ENCODE assay signal across 8 cellular contexts in the genomic region with DNA sequence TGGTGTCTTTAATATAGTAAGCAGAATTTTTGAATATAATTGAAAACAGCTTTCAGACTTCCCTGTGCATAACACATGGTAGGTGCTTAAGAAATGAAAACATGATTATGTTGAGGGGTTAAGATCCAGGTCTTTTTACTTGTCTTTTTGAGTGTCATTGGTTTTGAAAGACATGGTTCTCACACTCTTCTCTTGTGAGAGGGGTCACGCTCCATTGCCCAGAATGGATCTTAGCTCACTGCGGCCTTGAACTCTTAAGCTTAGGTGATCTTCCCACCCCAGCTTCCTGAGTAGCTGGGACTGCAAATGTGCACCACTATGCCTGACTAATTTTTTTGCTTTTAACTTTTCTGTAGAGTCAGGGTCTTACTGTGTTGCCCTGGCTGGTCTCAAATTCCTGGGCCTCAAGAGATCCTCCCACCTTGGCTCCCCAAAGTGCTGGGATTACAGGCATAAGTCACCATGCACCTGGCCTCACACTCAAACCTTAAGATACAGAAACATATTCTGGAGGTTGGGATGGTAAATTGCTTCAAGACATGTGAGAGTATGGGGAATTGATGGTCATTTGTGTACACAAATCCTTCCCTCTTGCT. TPM values are rescaled to one million over a fixed set of nuclear protein-coding genes. Genes with fewer than 3 reads are reported as not detected.
DNase-seq lines count a peak whose midpoint lies in the region; ATAC-seq and TF ChIP-seq lines count a peak whose summit lies in the region.

No MANE protein-coding gene starts in this region.

- H3K36me3 ChIP-seq in transverse colon = no peaks in the 10 kb centered on the region

- peaks cover 0 to 2% of the 10 kb centered on the region in 2 donors for H3K9me3 Mint-ChIP-seq in activated T-cell treated with anti-CD3 and anti-CD28 coated beads, Interleukin-2, amount 50 U/mL, for 72 hours
- H3K9me3 Mint-ChIP-seq in activated naive CD8-positive, alpha-beta T cell (ENCODE audit: low read depth) = no peaks in the 10 kb centered on the region

- in situ Hi-C loops in transverse colon (cut with MboI; ENCODE audit: low pct_ligation_motif_present in 1 of 4, low pct_unique_long_range_greater_than_20kb in 1 of 4, low sequenced_read_pairs in 3 of 4) = no loop called here

- intact Hi-C loops in transverse colon (cut with DNase I; ENCODE audit: low total_unique reads) = no loop called here

- peak overlapping the region in 3 of 4 donors; percentile 72 to 97 (median 85) for H3K4me3 ChIP-seq in transverse colon

- no peak for TF ChIP-seq CTCF in transverse colon (IDR thresholded peaks at IDR 0.05)

- H3K36me3 Mint-ChIP-seq in activated T-cell treated with anti-CD3 and anti-CD28 coated beads, Interleukin-2, amount 50 U/mL, for 72 hours (ENCODE audit: insufficient read depth in 2 of 2) = peaks cover 14 to 27% of the 10 kb centered on the region in 2 donors
- peaks cover 8% of the 10 kb centered on the region for H3K36me3 Mint-ChIP-seq in activated naive CD8-positive, alpha-beta T cell

- DNase-seq in activated T-cell treated with anti-CD3 and anti-CD28 coated beads, Interleukin-2, amount 50 U/mL, for 72 hours = no peak
- DNase-seq in activated T-cell treated with anti-CD3 and anti-CD28 coated beads for 4 hours (no peak), left kidney (ENCODE audit: low read depth, low spot score) (peak; percentile 47), transverse colon (no peak), HT-29 (ENCODE audit: low spot score) (no peak), NCI-H146 treated with DMSO at 0.1 percent for 48 hours (lab: John Stamatoyannopoulos, UW; ENCODE audit: unreplicated experiment) (no peak), GDM1 (lab: John Stamatoyannopoulos, UW) (no peak)

- no peak for ATAC-seq in activated T-cell treated with anti-CD3 and anti-CD28 coated beads, Interleukin-2, amount 50 U/mL, for 72 hours (replicated peaks in 1 of 2)

- WGBS in transverse colon (ENCODE audit: low coverage in 1 of 2), 2 donors = 69 to 86% methylated on average over 2 of the region's 2 CpGs

- H3K27me3 ChIP-seq in transverse colon = no peaks in the 10 kb centered on the region

- no peaks in the 10 kb centered on the region for H3K9me3 ChIP-seq in transverse colon

- H3K27ac ChIP-seq in transverse colon = peak overlapping the region; percentile 84 to 89 (median 86)

- no peak for TF ChIP-seq EP300 in transverse colon (IDR thresholded peaks at IDR 0.05; ENCODE audit: low read depth)

- no peak for TF ChIP-seq POLR2A in transverse colon (IDR thresholded peaks at IDR 0.05)

- no peaks in the 10 kb centered on the region for H3K27me3 Mint-ChIP-seq in activated T-cell treated with anti-CD3 and anti-CD28 coated beads, Interleukin-2, amount 50 U/mL, for 72 hours (ENCODE audit: low read depth)
- H3K27me3 Mint-ChIP-seq in activated naive CD8-positive, alpha-beta T cell = no peaks in the 10 kb centered on the region

- H3K4me1 ChIP-seq in transverse colon = peaks cover 11 to 57% (median 25%) of the 10 kb centered on the region in 4 donors

- H3K4me1 Mint-ChIP-seq in activated T-cell treated with anti-CD3 and anti-CD28 coated beads, Interleukin-2, amount 50 U/mL, for 72 hours (ENCODE audit: low read depth) = peaks cover 80% of the 10 kb centered on the region
- peaks cover 62% of the 10 kb centered on the region for H3K4me1 Mint-ChIP-seq in activated naive CD8-positive, alpha-beta T cell (ENCODE audit: low read depth)

- H3K27ac Mint-ChIP-seq in activated T-cell treated with anti-CD3 and anti-CD28 coated beads, Interleukin-2, amount 50 U/mL, for 72 hours = peak overlapping the region; percentile 100
- H3K27ac Mint-ChIP-seq in activated naive CD8-positive, alpha-beta T cell = peak overlapping the region; percentile 93

- peak overlapping the region; percentile 98 to 99 for H3K4me3 Mint-ChIP-seq in activated T-cell treated with anti-CD3 and anti-CD28 coated beads, Interleukin-2, amount 50 U/mL, for 72 hours
- peak overlapping the region; percentile 99 for H3K4me3 Mint-ChIP-seq in activated naive CD8-positive, alpha-beta T cell

RNA-seq across cellular contexts. Expression of gene SPCS2, which starts 1.4 kb away (rescaled TPM):
- 100 to 1,000 TPM; 154 to 160 TPM for total RNA-seq in activated T-cell treated with anti-CD3 and anti-CD28 coated beads, Interleukin-2, amount 50 U/mL, for 72 hours
- total RNA-seq in transverse colon = 10 to 100 TPM in 3 of 4 donors, 1 to 10 TPM in 1; 6.4 to 59.9 (median 21.0) TPM
- total RNA-seq in HT-29 (2014; rRNA removed; shearing (Covaris generic)) = 41.3 and 57.1 TPM in 2 replicates

RNA-seq across cellular contexts. Expression of gene XRRA1, which starts 1.6 kb away (rescaled TPM):
- total RNA-seq in activated T-cell treated with anti-CD3 and anti-CD28 coated beads, Interleukin-2, amount 50 U/mL, for 72 hours = 10 to 100 TPM; 15.4 to 22.6 TPM
- 10 to 100 TPM in 3 of 4 donors, 1 to 10 TPM in 1; 5.7 to 61.0 (median 17.2) TPM for total RNA-seq in transverse colon
- 3.8 and 8.9 TPM in 2 replicates for total RNA-seq in HT-29 (2014; rRNA removed; shearing (Covaris generic))

RNA-seq across cellular contexts. Expression of gene NEU3, which starts 38.3 kb away (rescaled TPM):
- 10 to 100 TPM; 15.7 to 16.9 TPM for total RNA-seq in activated T-cell treated with anti-CD3 and anti-CD28 coated beads, Interleukin-2, amount 50 U/mL, for 72 hours
- total RNA-seq in transverse colon = 10 to 100 TPM in 1 of 4 donors, 1 to 10 TPM in 3; 2.6 to 11.7 (median 3.9) TPM
- 33.9 and 43.5 TPM in 2 replicates for total RNA-seq in HT-29 (2014; rRNA removed; shearing (Covaris generic))
